Comparison of ENCODE assay signal across 8 cellular contexts in genomic region chr17:7885357-7886226, GRCh38. TPM values are rescaled to one million over a fixed set of nuclear protein-coding genes. Genes with fewer than 3 reads are reported as not detected.
DNase-seq lines count a peak whose midpoint lies in the region; ATAC-seq, FAIRE-seq and TF ChIP-seq lines count a peak whose summit lies in the region.

No MANE protein-coding gene starts in this region.

- no peak for TF ChIP-seq CTCF in epithelial cell of proximal tubule (conservative IDR thresholded peaks at IDR 0.05; ENCODE audit: low read depth, low read length)
- TF ChIP-seq CTCF in testis (IDR thresholded peaks at IDR 0.05), result no peak

- DNase-seq in AG08396 (ENCODE audit: low spot score) (peak; percentile 65), GM19239 (ENCODE audit: insufficient read length, low spot score) (peak; percentile 65), NCI-H345 (lab: John Stamatoyannopoulos, UW) (peak; percentile 33), epithelial cell of proximal tubule (ENCODE audit: low read depth) (no peak), testis (peak; percentile 56)
- peak; percentile 60 for DNase-seq in activated CD8-positive, alpha-beta T cell treated with anti-CD3 and anti-CD28 coated beads, Interleukin-2, amount 10 ng/mL, durations not matched to agents 7 days and 5 days

- peak; percentile 57 for FAIRE-seq in GM19239 (lab: Jason Lieb, UNC)

- H3K27ac ChIP-seq in muscle layer of duodenum (ENCODE audit: low read length) (peak overlapping the region; percentile 94), testis (peak overlapping the region; percentile 87 to 91)

- H3K9me3 ChIP-seq in muscle layer of duodenum (ENCODE audit: control insufficient read depth in 1 of 2, low read length in 2 of 2) (no peaks in the 10 kb centered on the region), testis (no peaks in the 10 kb centered on the region)

- H3K36me3 Mint-ChIP-seq in activated CD8-positive, alpha-beta T cell treated with anti-CD3 and anti-CD28 coated beads, Interleukin-2, amount 10 ng/mL, durations not matched to agents 7 days and 5 days (ENCODE audit: low read depth), result peaks cover 13% of the 10 kb centered on the region

- intact Hi-C loops in testis (cut with DNase I; ENCODE audit: low total_unique reads), result no loop called here

- peak overlapping the region; percentile 61 for H3K27ac Mint-ChIP-seq in activated CD8-positive, alpha-beta T cell treated with anti-CD3 and anti-CD28 coated beads, Interleukin-2, amount 10 ng/mL, durations not matched to agents 7 days and 5 days

- peak overlapping the region; percentile 61 for H3K4me3 Mint-ChIP-seq in activated CD8-positive, alpha-beta T cell treated with anti-CD3 and anti-CD28 coated beads, Interleukin-2, amount 10 ng/mL, durations not matched to agents 7 days and 5 days

- H3K36me3 ChIP-seq in muscle layer of duodenum (ENCODE audit: control insufficient read depth in 1 of 2, insufficient read depth in 2 of 2, low read length in 2 of 2) (peaks cover 2 to 4% of the 10 kb centered on the region in 2 donors), testis (ENCODE audit: low read depth, missing control alignments) (no peaks in the 10 kb centered on the region)

- no peak for TF ChIP-seq POLR2A in testis (IDR thresholded peaks at IDR 0.05)

- H3K4me1 ChIP-seq in muscle layer of duodenum (ENCODE audit: control insufficient read depth in 1 of 2, insufficient read depth in 2 of 2, low read length in 2 of 2) (peaks cover 46 to 71% of the 10 kb centered on the region in 2 donors), testis (peaks cover 49% of the 10 kb centered on the region)

- peaks cover 3% of the 10 kb centered on the region for H3K4me1 Mint-ChIP-seq in activated CD8-positive, alpha-beta T cell treated with anti-CD3 and anti-CD28 coated beads, Interleukin-2, amount 10 ng/mL, durations not matched to agents 7 days and 5 days (ENCODE audit: low read depth)

- ATAC-seq in activated CD8-positive, alpha-beta T cell treated with anti-CD3 and anti-CD28 coated beads, Interleukin-2, amount 10 ng/mL, durations not matched to agents 7 days and 5 days, result peak; percentile 8
- no peak for ATAC-seq in HG03097 (IDR thresholded peaks at IDR 0.05; ENCODE audit: low FRiP score, unreplicated experiment)

- H3K27me3 ChIP-seq in muscle layer of duodenum (ENCODE audit: low read depth, low read length), result no peaks in the 10 kb centered on the region
- no peaks in the 10 kb centered on the region for H3K27me3 ChIP-seq in testis

- no peaks in the 10 kb centered on the region for H3K9me3 Mint-ChIP-seq in activated CD8-positive, alpha-beta T cell treated with anti-CD3 and anti-CD28 coated beads, Interleukin-2, amount 10 ng/mL, durations not matched to agents 7 days and 5 days (ENCODE audit: insufficient read depth)

- peak overlapping the region; percentile 88 for H3K4me3 ChIP-seq in epithelial cell of proximal tubule (ENCODE audit: low read depth, low read length)
- H3K4me3 ChIP-seq in muscle layer of duodenum (ENCODE audit: low read depth in 1 of 2, low read length in 2 of 2), result peak overlapping the region; percentile 75 to 90
- peak overlapping the region; percentile 74 to 78 for H3K4me3 ChIP-seq in testis

- CTCF ChIA-PET in activated CD8-positive, alpha-beta T cell treated with anti-CD3 and anti-CD28 coated beads, Interleukin-2, amount 10 ng/mL, durations not matched to agents 7 days and 5 days (lab: Charles Lee), result interaction anchor here (0.9 to 1.9 kb wide), 5 partner anchors 17 to 46 kb away, joined by 3 to 8 read pairs (median 4); partner anchors contain the start of genes CNTROB, NAA38 and TRAPPC1

- POLR2A ChIA-PET in activated CD8-positive, alpha-beta T cell treated with anti-CD3 and anti-CD28 coated beads, Interleukin-2, amount 10 ng/mL, durations not matched to agents 7 days and 5 days (lab: Charles Lee), result interaction anchor here (0.6 to 1.7 kb wide), 7 partner anchors 14 to 272 kb away, joined by 3 to 12 read pairs (median 4); partner anchors contain the start of gene NAA38

- no peaks in the 10 kb centered on the region for H3K27me3 Mint-ChIP-seq in activated CD8-positive, alpha-beta T cell treated with anti-CD3 and anti-CD28 coated beads, Interleukin-2, amount 10 ng/mL, durations not matched to agents 7 days and 5 days (ENCODE audit: low read depth)

- 0% methylated on average over 19 to 51 of the region's 65 CpGs for WGBS in testis, 2 donors

RNA-seq across cellular contexts. Expression of gene CHD3, which starts 3.0 kb away (rescaled TPM):
- total RNA-seq in activated CD8-positive, alpha-beta T cell treated with anti-CD3 and anti-CD28 coated beads, Interleukin-2, amount 10 ng/mL, durations not matched to agents 7 days and 5 days, result 100 to 1,000 TPM; 125 to 129 TPM
- 30.3 and 40.7 TPM in 2 replicates for total RNA-seq in epithelial cell of proximal tubule
- 100 to 1,000 TPM; 111 to 123 TPM for total RNA-seq in testis
- polyA plus RNA-seq in testis (ENCODE audit: insufficient read depth, low read depth, low replicate concordance), result 62.3 TPM

RNA-seq across cellular contexts. Expression of gene CYB5D1, which starts 27.8 kb away (rescaled TPM):
- 10 to 100 TPM in 1 of 2 experiments, 1 to 10 TPM in 1; 9.8 to 11.2 TPM for total RNA-seq in activated CD8-positive, alpha-beta T cell treated with anti-CD3 and anti-CD28 coated beads, Interleukin-2, amount 10 ng/mL, durations not matched to agents 7 days and 5 days
- 5.1 and 5.9 TPM in 2 replicates for total RNA-seq in epithelial cell of proximal tubule
- 10 to 100 TPM in 1 of 2 donors, 1 to 10 TPM in 1; 9.9 to 10.1 TPM for total RNA-seq in testis
- polyA plus RNA-seq in testis (ENCODE audit: insufficient read depth, low read depth, low replicate concordance), result 12.8 TPM

RNA-seq across cellular contexts. Expression of gene NAA38, which starts 28.2 kb away (rescaled TPM):
- 10 to 100 TPM; 92.7 to 93.1 TPM for total RNA-seq in activated CD8-positive, alpha-beta T cell treated with anti-CD3 and anti-CD28 coated beads, Interleukin-2, amount 10 ng/mL, durations not matched to agents 7 days and 5 days
- total RNA-seq in epithelial cell of proximal tubule, result 108 and 146 TPM in 2 replicates
- 10 to 100 TPM; 72.3 to 83.1 TPM for total RNA-seq in testis
- 102 TPM for polyA plus RNA-seq in testis (ENCODE audit: insufficient read depth, low read depth, low replicate concordance)

RNA-seq across cellular contexts. Expression of gene RNF227, which starts 30.5 kb away (rescaled TPM):
- 1 to 10 TPM; 4.2 TPM for total RNA-seq in activated CD8-positive, alpha-beta T cell treated with anti-CD3 and anti-CD28 coated beads, Interleukin-2, amount 10 ng/mL, durations not matched to agents 7 days and 5 days
- total RNA-seq in epithelial cell of proximal tubule, result 0.35 and 0.65 TPM in 2 replicates
- 10 to 100 TPM; 16.2 to 27.9 TPM for total RNA-seq in testis
- 6.5 TPM for polyA plus RNA-seq in testis (ENCODE audit: insufficient read depth, low read depth, low replicate concordance)

RNA-seq across cellular contexts. Expression of gene TMEM88, which starts 30.7 kb away (rescaled TPM):
- 1 to 10 TPM in 1 of 2 experiments, under 1 TPM in 1; 0.87 to 1.2 TPM for total RNA-seq in activated CD8-positive, alpha-beta T cell treated with anti-CD3 and anti-CD28 coated beads, Interleukin-2, amount 10 ng/mL, durations not matched to agents 7 days and 5 days
- total RNA-seq in epithelial cell of proximal tubule (7.3 and 19.8 TPM in 2 replicates), testis (1 to 10 TPM; 4.6 to 7.4 TPM)
- 6.8 TPM for polyA plus RNA-seq in testis (ENCODE audit: insufficient read depth, low read depth, low replicate concordance)
